2 cellular contexts compared by ENCODE assay signal in the genomic region with DNA sequence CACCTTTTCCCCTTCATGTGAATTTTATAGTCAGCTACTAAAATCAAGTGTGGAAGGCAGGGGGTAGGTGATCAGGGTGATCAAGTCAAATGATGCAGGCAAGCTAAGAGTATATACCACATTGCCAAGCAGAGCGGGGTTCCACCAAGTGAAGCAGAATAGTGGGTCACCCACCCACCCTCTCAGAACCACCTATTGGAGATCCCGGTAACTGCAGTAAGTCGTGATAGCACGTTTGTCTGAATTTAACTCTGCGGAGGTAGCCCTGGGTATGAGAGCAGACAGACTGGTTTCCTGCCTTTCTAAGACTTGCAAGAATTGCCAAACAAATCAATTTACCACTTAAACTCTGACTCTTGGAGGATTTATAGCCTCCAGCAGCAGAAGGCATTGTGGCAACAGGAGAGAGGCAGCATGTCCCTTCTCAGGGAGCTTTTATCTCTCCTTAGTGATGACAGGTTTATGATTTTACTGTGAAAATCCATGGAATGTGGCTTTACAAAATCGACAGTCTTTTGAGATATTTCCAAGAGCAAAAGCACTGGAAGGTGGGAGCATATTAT.
TF ChIP-seq lines count a peak whose summit lies in the region.

No MANE protein-coding gene starts in this region.

TF ChIP-seq in HEK293, 187 proteins besides CTCF, POLR2A, EP300 and RAD21 (continued from another document):
- TF ChIP-seq, protein P1, sequence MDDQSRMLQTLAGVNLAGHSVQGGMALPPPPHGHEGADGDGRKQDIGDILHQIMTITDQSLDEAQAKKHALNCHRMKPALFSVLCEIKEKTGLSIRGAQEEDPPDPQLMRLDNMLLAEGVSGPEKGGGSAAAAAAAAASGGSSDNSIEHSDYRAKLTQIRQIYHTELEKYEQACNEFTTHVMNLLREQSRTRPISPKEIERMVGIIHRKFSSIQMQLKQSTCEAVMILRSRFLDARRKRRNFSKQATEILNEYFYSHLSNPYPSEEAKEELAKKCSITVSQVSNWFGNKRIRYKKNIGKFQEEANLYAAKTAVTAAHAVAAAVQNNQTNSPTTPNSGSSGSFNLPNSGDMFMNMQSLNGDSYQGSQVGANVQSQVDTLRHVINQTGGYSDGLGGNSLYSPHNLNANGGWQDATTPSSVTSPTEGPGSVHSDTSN (CRISPR knock-in tag; IDR thresholded peaks at IDR 0.05) = peak; percentile 57; the same call in 1 of the 2 replicates
- TF ChIP-seq TRIM28 (IDR thresholded peaks at IDR 0.05; ENCODE audit: borderline replicate concordance, low read length) = peak; percentile 63; the same call in 1 of the 2 replicates
- TF ChIP-seq KLF1 (tag by site-specific recombination; IDR thresholded peaks at IDR 0.05) = no peak
- no peak for TF ChIP-seq MYNN (tag by site-specific recombination; IDR thresholded peaks at IDR 0.05; ENCODE audit: borderline replicate concordance)
- TF ChIP-seq, protein P2, sequence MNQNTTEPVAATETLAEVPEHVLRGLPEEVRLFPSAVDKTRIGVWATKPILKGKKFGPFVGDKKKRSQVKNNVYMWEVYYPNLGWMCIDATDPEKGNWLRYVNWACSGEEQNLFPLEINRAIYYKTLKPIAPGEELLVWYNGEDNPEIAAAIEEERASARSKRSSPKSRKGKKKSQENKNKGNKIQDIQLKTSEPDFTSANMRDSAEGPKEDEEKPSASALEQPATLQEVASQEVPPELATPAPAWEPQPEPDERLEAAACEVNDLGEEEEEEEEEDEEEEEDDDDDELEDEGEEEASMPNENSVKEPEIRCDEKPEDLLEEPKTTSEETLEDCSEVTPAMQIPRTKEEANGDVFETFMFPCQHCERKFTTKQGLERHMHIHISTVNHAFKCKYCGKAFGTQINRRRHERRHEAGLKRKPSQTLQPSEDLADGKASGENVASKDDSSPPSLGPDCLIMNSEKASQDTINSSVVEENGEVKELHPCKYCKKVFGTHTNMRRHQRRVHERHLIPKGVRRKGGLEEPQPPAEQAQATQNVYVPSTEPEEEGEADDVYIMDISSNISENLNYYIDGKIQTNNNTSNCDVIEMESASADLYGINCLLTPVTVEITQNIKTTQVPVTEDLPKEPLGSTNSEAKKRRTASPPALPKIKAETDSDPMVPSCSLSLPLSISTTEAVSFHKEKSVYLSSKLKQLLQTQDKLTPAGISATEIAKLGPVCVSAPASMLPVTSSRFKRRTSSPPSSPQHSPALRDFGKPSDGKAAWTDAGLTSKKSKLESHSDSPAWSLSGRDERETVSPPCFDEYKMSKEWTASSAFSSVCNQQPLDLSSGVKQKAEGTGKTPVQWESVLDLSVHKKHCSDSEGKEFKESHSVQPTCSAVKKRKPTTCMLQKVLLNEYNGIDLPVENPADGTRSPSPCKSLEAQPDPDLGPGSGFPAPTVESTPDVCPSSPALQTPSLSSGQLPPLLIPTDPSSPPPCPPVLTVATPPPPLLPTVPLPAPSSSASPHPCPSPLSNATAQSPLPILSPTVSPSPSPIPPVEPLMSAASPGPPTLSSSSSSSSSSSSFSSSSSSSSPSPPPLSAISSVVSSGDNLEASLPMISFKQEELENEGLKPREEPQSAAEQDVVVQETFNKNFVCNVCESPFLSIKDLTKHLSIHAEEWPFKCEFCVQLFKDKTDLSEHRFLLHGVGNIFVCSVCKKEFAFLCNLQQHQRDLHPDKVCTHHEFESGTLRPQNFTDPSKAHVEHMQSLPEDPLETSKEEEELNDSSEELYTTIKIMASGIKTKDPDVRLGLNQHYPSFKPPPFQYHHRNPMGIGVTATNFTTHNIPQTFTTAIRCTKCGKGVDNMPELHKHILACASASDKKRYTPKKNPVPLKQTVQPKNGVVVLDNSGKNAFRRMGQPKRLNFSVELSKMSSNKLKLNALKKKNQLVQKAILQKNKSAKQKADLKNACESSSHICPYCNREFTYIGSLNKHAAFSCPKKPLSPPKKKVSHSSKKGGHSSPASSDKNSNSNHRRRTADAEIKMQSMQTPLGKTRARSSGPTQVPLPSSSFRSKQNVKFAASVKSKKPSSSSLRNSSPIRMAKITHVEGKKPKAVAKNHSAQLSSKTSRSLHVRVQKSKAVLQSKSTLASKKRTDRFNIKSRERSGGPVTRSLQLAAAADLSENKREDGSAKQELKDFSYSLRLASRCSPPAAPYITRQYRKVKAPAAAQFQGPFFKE (tag by site-specific recombination; IDR thresholded peaks at IDR 0.05; ENCODE audit: borderline replicate concordance) = no peak
- TF ChIP-seq FEZF1 (tag by site-specific recombination; IDR thresholded peaks at IDR 0.05) = peak; percentile 89
- TF ChIP-seq PRDM1 (tag by site-specific recombination; IDR thresholded peaks at IDR 0.05) = no peak
- no peak for TF ChIP-seq ZNF133 (tag by site-specific recombination; IDR thresholded peaks at IDR 0.05)
- peak; percentile 99 for TF ChIP-seq TCF7L2 (IDR thresholded peaks at IDR 0.05; ENCODE audit: borderline replicate concordance, low read depth, low read length)

TF ChIP-seq in H1, 55 proteins besides CTCF, POLR2A, EP300 and RAD21 (continued from another document):
- TF ChIP-seq JUN (IDR thresholded peaks at IDR 0.05; ENCODE audit: low read depth, low read length) (no peak), RFX5 (IDR thresholded peaks at IDR 0.05; ENCODE audit: borderline replicate concordance, low read depth, low read length) (no peak), NRF1 (IDR thresholded peaks at IDR 0.05; ENCODE audit: low read depth, low read length) (no peak), SP4 (IDR thresholded peaks at IDR 0.05; ENCODE audit: low read length) (no peak), TBP (IDR thresholded peaks at IDR 0.05; ENCODE audit: low read depth, low read length) (no peak)
- TF ChIP-seq, protein P3, sequence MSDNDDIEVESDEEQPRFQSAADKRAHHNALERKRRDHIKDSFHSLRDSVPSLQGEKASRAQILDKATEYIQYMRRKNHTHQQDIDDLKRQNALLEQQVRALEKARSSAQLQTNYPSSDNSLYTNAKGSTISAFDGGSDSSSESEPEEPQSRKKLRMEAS (IDR thresholded peaks at IDR 0.05) = no peak
- TF ChIP-seq, protein P4, sequence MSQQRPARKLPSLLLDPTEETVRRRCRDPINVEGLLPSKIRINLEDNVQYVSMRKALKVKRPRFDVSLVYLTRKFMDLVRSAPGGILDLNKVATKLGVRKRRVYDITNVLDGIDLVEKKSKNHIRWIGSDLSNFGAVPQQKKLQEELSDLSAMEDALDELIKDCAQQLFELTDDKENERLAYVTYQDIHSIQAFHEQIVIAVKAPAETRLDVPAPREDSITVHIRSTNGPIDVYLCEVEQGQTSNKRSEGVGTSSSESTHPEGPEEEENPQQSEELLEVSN (IDR thresholded peaks at IDR 0.05) = no peak
